In the genomic region with DNA sequence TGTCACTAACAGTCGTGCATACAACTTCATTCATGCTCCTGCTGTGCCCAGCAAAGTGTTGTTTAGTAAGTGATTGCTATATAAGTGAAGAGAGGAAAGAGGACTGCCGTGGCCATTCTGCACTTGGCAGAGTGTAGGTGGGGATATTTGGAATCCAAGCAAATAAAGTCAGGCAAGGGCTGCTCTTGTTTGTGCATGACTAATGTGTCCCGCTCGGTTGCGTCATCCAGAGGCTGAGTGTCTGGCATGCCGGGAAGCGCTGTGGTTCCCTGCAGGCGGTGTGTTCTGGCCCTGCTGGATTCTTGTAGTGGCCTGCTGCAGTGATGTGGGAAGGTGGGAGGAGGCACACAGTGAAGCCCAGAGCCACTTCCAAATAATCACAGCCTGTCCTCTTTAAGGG, we compare ENCODE assay signal across 8 cellular contexts.
DNase-seq lines count a peak whose midpoint lies in the region; ATAC-seq and TF ChIP-seq lines count a peak whose summit lies in the region.

No MANE protein-coding gene starts in this region.

- H3K9me3 ChIP-seq in muscle layer of duodenum (ENCODE audit: control insufficient read depth in 1 of 2, low read length in 2 of 2) (no peaks in the 10 kb centered on the region), T-helper 17 cell (ENCODE audit: control insufficient read depth, low read length, poor library complexity, severe bottlenecking) (no peaks in the 10 kb centered on the region)

- H3K4me3 Mint-ChIP-seq in activated T-cell treated with anti-CD3 and anti-CD28 coated beads, Interleukin-2, amount 50 U/mL, for 24 hours = no peak overlapping the region
- no peak overlapping the region for H3K4me3 Mint-ChIP-seq in T-helper 17 cell

- H3K27me3 ChIP-seq in muscle layer of duodenum (ENCODE audit: low read depth, low read length) = no peaks in the 10 kb centered on the region

- DNase-seq in COLO668 (lab: John Stamatoyannopoulos, UW; ENCODE audit: unreplicated experiment) (peak; percentile 92), NCI-H446 (lab: John Stamatoyannopoulos, UW) (peak; percentile 64 to 82), epithelial cell of esophagus (ENCODE audit: low read depth) (peak; percentile 99), T-helper 17 cell (no peak)
- DNase-seq in activated T-cell treated with anti-CD3 and anti-CD28 coated beads, Interleukin-2, amount 50 U/mL, for 24 hours = no peak

- H3K27ac ChIP-seq in muscle layer of duodenum (ENCODE audit: low read length) = peak overlapping the region; percentile 73

- H3K4me1 ChIP-seq in muscle layer of duodenum (ENCODE audit: control insufficient read depth in 1 of 2, insufficient read depth in 2 of 2, low read length in 2 of 2) = peaks cover 0 to 5% of the 10 kb centered on the region in 2 donors

- no peak overlapping the region for H3K27ac Mint-ChIP-seq in activated T-cell treated with anti-CD3 and anti-CD28 coated beads, Interleukin-2, amount 50 U/mL, for 24 hours
- no peak overlapping the region for H3K27ac Mint-ChIP-seq in T-helper 17 cell

- no peak for TF ChIP-seq CTCF in epithelial cell of esophagus (IDR thresholded peaks at IDR 0.05; ENCODE audit: insufficient read depth, low read depth, low read length, missing control alignments)

- H3K4me1 Mint-ChIP-seq in activated T-cell treated with anti-CD3 and anti-CD28 coated beads, Interleukin-2, amount 50 U/mL, for 24 hours (ENCODE audit: low read depth) = peaks cover 4% of the 10 kb centered on the region
- H3K4me1 Mint-ChIP-seq in T-helper 17 cell = peaks cover 4% of the 10 kb centered on the region

- ATAC-seq in GM18907 (IDR thresholded peaks at IDR 0.05; ENCODE audit: unreplicated experiment) = no peak
- no peak for ATAC-seq in T-helper 17 cell
- ATAC-seq in HG02588 (IDR thresholded peaks at IDR 0.05; ENCODE audit: unreplicated experiment) = no peak

- H3K36me3 Mint-ChIP-seq in activated T-cell treated with anti-CD3 and anti-CD28 coated beads, Interleukin-2, amount 50 U/mL, for 24 hours (ENCODE audit: low read depth) = no peaks in the 10 kb centered on the region
- no peaks in the 10 kb centered on the region for H3K36me3 Mint-ChIP-seq in T-helper 17 cell (ENCODE audit: low read depth)

- H3K36me3 ChIP-seq in muscle layer of duodenum (ENCODE audit: control insufficient read depth in 1 of 2, insufficient read depth in 2 of 2, low read length in 2 of 2) = no peaks in the 10 kb centered on the region

- H3K9me3 Mint-ChIP-seq in activated T-cell treated with anti-CD3 and anti-CD28 coated beads, Interleukin-2, amount 50 U/mL, for 24 hours = no peaks in the 10 kb centered on the region

- H3K27me3 Mint-ChIP-seq in activated T-cell treated with anti-CD3 and anti-CD28 coated beads, Interleukin-2, amount 50 U/mL, for 24 hours = no peaks in the 10 kb centered on the region
- H3K27me3 Mint-ChIP-seq in T-helper 17 cell = peaks cover 14% of the 10 kb centered on the region

- no peak overlapping the region for H3K4me3 ChIP-seq in epithelial cell of esophagus (ENCODE audit: low read length)
- H3K4me3 ChIP-seq in muscle layer of duodenum (ENCODE audit: low read depth in 1 of 2, low read length in 2 of 2) = no peak overlapping the region

Comparison
In these comparisons a context has a peak if more than half of its experiments do, and no peak if none do; other contexts are left out.
1. DNase-seq: peak in COLO668 (single experiment), NCI-H446 (2 of 2) and epithelial cell of esophagus (single experiment); none in activated T-cell treated with anti-CD3 and anti-CD28 coated beads, Interleukin-2, amount 50 U/mL, for 24 hours (single experiment) and T-helper 17 cell (0 of 3).